Comparison of ENCODE assay signal across 16 cellular contexts in genomic region chr7:85474234-85474633, GRCh38.
DNase-seq lines count a peak whose midpoint lies in the region; ATAC-seq lines count a peak whose summit lies in the region.
"Had no signal": no experiment of that assay in that cellular context is flagged by ENCODE, and none has a peak within 500 bp of the region (broad histone marks: within the 10 kb centered on the region; RNA-seq: fewer than 3 reads in every experiment).

No MANE protein-coding gene starts in this region.

- intact Hi-C loops in activated T-helper 1 cell treated with anti-CD3 and anti-CD28 coated beads, Interleukin-12 subunit alpha, Interleukin-12 subunit beta, Interleukin-2, Interleukin-4 antibody, amounts not matched to agents 30 ng/mL and 10 ng/mL and 1 ng/mL, durations not matched to agents 14 hours and 24 hours and 36 hours (cut with micrococcal nuclease): loop anchor here (5.0 kb wide), 2 partner anchors 312 to 432 kb away; no protein-coding TSS in a partner anchor

- DNase-seq in RPMI7951 (ENCODE audit: low read depth) (peak; percentile 3), nucleus accumbens (lab: John Stamatoyannopoulos, UW) (no peak), amygdala (lab: John Stamatoyannopoulos, UW) (no peak)
- DNase-seq in CD8-positive, alpha-beta memory T cell: no peak
- DNase-seq in activated T-helper 1 cell treated with anti-CD3 and anti-CD28 coated beads, Interleukin-12 subunit alpha, Interleukin-12 subunit beta, Interleukin-2, Interleukin-4 antibody, amounts not matched to agents 30 ng/mL and 10 ng/mL and 1 ng/mL, durations not matched to agents 14 hours and 24 hours and 36 hours (ENCODE audit: low spot score): no peak
- DNase-seq: foreskin melanocyte, left colon, NCI-H2029 treated with DMSO at 0.1 percent for 48 hours, SW 1271 had no signal

- H3K4me3 Mint-ChIP-seq in CD8-positive, alpha-beta memory T cell: no peak overlapping the region
- no peak overlapping the region for H3K4me3 Mint-ChIP-seq in activated T-helper 1 cell treated with anti-CD3 and anti-CD28 coated beads, Interleukin-12 subunit alpha, Interleukin-12 subunit beta, Interleukin-2, Interleukin-4 antibody, amounts not matched to agents 30 ng/mL and 10 ng/mL and 1 ng/mL, durations not matched to agents 14 hours and 24 hours and 36 hours
- H3K4me3 Mint-ChIP-seq: dendritic cell treated with granulocyte-macrophage colony-stimulating factor and Interleukin-4, amounts not matched to agents 40 ng/mL and 50 ng/mL, for 4 days; nephron had no signal

- POLR2A ChIA-PET in CD8-positive, alpha-beta memory T cell (lab: Charles Lee): no interaction called here

- CTCF ChIA-PET in CD8-positive, alpha-beta memory T cell (lab: Charles Lee): no interaction called here

- no peaks in the 10 kb centered on the region for H3K9me3 ChIP-seq in CD8-positive, alpha-beta memory T cell (ENCODE audit: low read length)

- no peaks in the 10 kb centered on the region for H3K27me3 ChIP-seq in CD8-positive, alpha-beta memory T cell (ENCODE audit: insufficient read depth, low read length, poor library complexity, severe bottlenecking)

- no peaks in the 10 kb centered on the region for H3K4me1 Mint-ChIP-seq in CD8-positive, alpha-beta memory T cell
- peaks cover 24% of the 10 kb centered on the region for H3K4me1 Mint-ChIP-seq in activated T-helper 1 cell treated with anti-CD3 and anti-CD28 coated beads, Interleukin-12 subunit alpha, Interleukin-12 subunit beta, Interleukin-2, Interleukin-4 antibody, amounts not matched to agents 30 ng/mL and 10 ng/mL and 1 ng/mL, durations not matched to agents 14 hours and 24 hours and 36 hours (ENCODE audit: low read depth)
- H3K4me1 Mint-ChIP-seq: nephron had no signal

- no peak overlapping the region for H3K4me3 ChIP-seq in CD8-positive, alpha-beta memory T cell (ENCODE audit: low read length)

- no peaks in the 10 kb centered on the region for H3K4me1 ChIP-seq in CD8-positive, alpha-beta memory T cell (ENCODE audit: insufficient read depth, low read length)

- H3K9me3 Mint-ChIP-seq in CD8-positive, alpha-beta memory T cell: peaks cover 0 to 11% (median 2%) of the 10 kb centered on the region in 5 donors
- no peaks in the 10 kb centered on the region for H3K9me3 Mint-ChIP-seq in activated T-helper 1 cell treated with anti-CD3 and anti-CD28 coated beads, Interleukin-12 subunit alpha, Interleukin-12 subunit beta, Interleukin-2, Interleukin-4 antibody, amounts not matched to agents 30 ng/mL and 10 ng/mL and 1 ng/mL, durations not matched to agents 14 hours and 24 hours and 36 hours
- H3K9me3 Mint-ChIP-seq: dendritic cell treated with granulocyte-macrophage colony-stimulating factor and Interleukin-4, amounts not matched to agents 40 ng/mL and 50 ng/mL, for 4 days; nephron had no signal

- H3K36me3 Mint-ChIP-seq in CD8-positive, alpha-beta memory T cell: no peaks in the 10 kb centered on the region
- H3K36me3 Mint-ChIP-seq in activated T-helper 1 cell treated with anti-CD3 and anti-CD28 coated beads, Interleukin-12 subunit alpha, Interleukin-12 subunit beta, Interleukin-2, Interleukin-4 antibody, amounts not matched to agents 30 ng/mL and 10 ng/mL and 1 ng/mL, durations not matched to agents 14 hours and 24 hours and 36 hours (ENCODE audit: low read depth): no peaks in the 10 kb centered on the region
- H3K36me3 Mint-ChIP-seq: activated naive CD4-positive, alpha-beta T cell treated with anti-CD3 and anti-CD28 coated beads, Interleukin-2, amount 50 U/mL, for 72 hours had no signal

- ATAC-seq in GM18511 (IDR thresholded peaks at IDR 0.05; ENCODE audit: unreplicated experiment) (peak; percentile 81), GM21526 (IDR thresholded peaks at IDR 0.05; ENCODE audit: low FRiP score, unreplicated experiment) (peak; percentile 83), HG03095 (IDR thresholded peaks at IDR 0.05; ENCODE audit: unreplicated experiment) (peak; percentile 83)
- ATAC-seq: left colon had no signal

- H3K27ac Mint-ChIP-seq in CD8-positive, alpha-beta memory T cell: no peak overlapping the region
- H3K27ac Mint-ChIP-seq in activated T-helper 1 cell treated with anti-CD3 and anti-CD28 coated beads, Interleukin-12 subunit alpha, Interleukin-12 subunit beta, Interleukin-2, Interleukin-4 antibody, amounts not matched to agents 30 ng/mL and 10 ng/mL and 1 ng/mL, durations not matched to agents 14 hours and 24 hours and 36 hours: no peak overlapping the region
- H3K27ac Mint-ChIP-seq: activated naive CD4-positive, alpha-beta T cell treated with anti-CD3 and anti-CD28 coated beads, Interleukin-2, amount 50 U/mL, for 72 hours; dendritic cell treated with granulocyte-macrophage colony-stimulating factor and Interleukin-4, amounts not matched to agents 40 ng/mL and 50 ng/mL, for 4 days; nephron had no signal

- H3K27me3 Mint-ChIP-seq in CD8-positive, alpha-beta memory T cell: no peaks in the 10 kb centered on the region
- H3K27me3 Mint-ChIP-seq in activated T-helper 1 cell treated with anti-CD3 and anti-CD28 coated beads, Interleukin-12 subunit alpha, Interleukin-12 subunit beta, Interleukin-2, Interleukin-4 antibody, amounts not matched to agents 30 ng/mL and 10 ng/mL and 1 ng/mL, durations not matched to agents 14 hours and 24 hours and 36 hours (ENCODE audit: insufficient read depth): no peaks in the 10 kb centered on the region
- H3K27me3 Mint-ChIP-seq: dendritic cell treated with granulocyte-macrophage colony-stimulating factor and Interleukin-4, amounts not matched to agents 40 ng/mL and 50 ng/mL, for 4 days had no signal

- no peaks in the 10 kb centered on the region for H3K36me3 ChIP-seq in CD8-positive, alpha-beta memory T cell (ENCODE audit: insufficient read depth, low read length)

- H3K27ac ChIP-seq in CD8-positive, alpha-beta memory T cell (ENCODE audit: low read depth, low read length): no peak overlapping the region
- H3K27ac ChIP-seq: C4-2B had no signal
